Comparison of ENCODE assay signal across 14 cellular contexts in the genomic region with DNA sequence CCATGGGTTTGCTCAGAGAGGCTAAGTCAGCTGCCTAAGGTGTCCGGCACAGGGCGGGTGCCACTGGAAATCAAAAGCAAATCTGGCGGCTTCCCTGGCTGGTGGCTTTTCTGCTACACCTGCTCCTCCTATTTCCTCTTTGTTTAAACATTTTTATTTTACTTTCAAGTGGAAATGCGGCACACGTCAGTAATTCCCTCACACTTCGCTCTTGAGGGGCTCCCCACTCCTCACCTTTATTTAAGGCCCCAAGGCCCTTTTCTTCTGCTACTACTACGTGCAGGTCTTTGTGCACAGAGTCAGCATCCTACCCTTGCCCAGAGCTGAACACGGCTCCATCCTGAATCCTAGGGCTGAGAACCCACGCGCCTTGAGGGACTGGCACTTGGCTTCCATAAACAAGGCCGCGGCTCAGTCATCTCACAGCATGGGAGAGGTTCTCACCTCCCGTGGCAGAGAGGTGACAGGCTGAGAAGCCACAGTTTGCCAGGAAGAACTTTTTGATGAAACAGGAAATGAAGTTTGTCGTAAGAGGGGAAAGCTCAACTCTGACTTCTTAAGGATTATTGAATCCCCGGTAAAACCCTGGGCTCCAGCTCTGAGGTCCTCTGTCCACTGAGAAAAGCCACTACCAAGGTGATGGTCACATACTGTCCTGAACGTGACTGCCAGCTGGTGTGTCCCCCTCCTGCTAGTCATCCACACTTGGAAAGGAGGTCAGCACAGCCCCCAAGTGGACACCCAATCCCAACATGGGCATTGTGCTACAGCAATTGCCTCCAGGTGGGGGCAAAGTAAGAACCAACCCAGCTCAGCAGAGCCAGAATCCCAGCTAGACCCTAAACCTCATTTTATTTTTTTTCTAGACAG. TPM values are rescaled to one million over a fixed set of nuclear protein-coding genes. Genes with fewer than 3 reads are reported as not detected.
DNase-seq lines count a peak whose midpoint lies in the region; ATAC-seq and TF ChIP-seq lines count a peak whose summit lies in the region.
"Had no signal": no experiment of that assay in that cellular context is flagged by ENCODE, and none has a peak within 500 bp of the region (broad histone marks: within the 10 kb centered on the region; RNA-seq: fewer than 3 reads in every experiment).

No MANE protein-coding gene starts in this region.

- no peaks in the 10 kb centered on the region for H3K27me3 ChIP-seq in upper lobe of right lung
- H3K27me3 ChIP-seq: sigmoid colon, tibial artery had no signal

- peaks cover 60% of the 10 kb centered on the region for H3K36me3 Mint-ChIP-seq in activated naive CD8-positive, alpha-beta T cell treated with anti-CD3 and anti-CD28 coated beads, Interleukin-2, amount 10 ng/mL, durations not matched to agents 7 days and 5 days
- H3K36me3 Mint-ChIP-seq in stimulated activated effector memory CD8-positive, alpha-beta T cell treated with anti-CD3 and anti-CD28 coated beads, Interleukin-12 subunit alpha, Interleukin-12 subunit beta, amount 100 ng/mL, for 72 hours, result peaks cover 81% of the 10 kb centered on the region

- ATAC-seq in activated naive CD8-positive, alpha-beta T cell treated with anti-CD3 and anti-CD28 coated beads, Interleukin-2, amount 10 ng/mL, durations not matched to agents 7 days and 5 days (ENCODE audit: low read depth), result peak; percentile 29
- peak; percentile 31 for ATAC-seq in stimulated activated effector memory CD8-positive, alpha-beta T cell treated with anti-CD3 and anti-CD28 coated beads, Interleukin-12 subunit alpha, Interleukin-12 subunit beta, amount 100 ng/mL, for 72 hours
- ATAC-seq in upper lobe of right lung, result no peak
- ATAC-seq: A549 had no signal

- peak overlapping the region; percentile 77 for H3K4me3 Mint-ChIP-seq in activated naive CD8-positive, alpha-beta T cell treated with anti-CD3 and anti-CD28 coated beads, Interleukin-2, amount 10 ng/mL, durations not matched to agents 7 days and 5 days
- peak overlapping the region; percentile 62 for H3K4me3 Mint-ChIP-seq in stimulated activated effector memory CD8-positive, alpha-beta T cell treated with anti-CD3 and anti-CD28 coated beads, Interleukin-12 subunit alpha, Interleukin-12 subunit beta, amount 100 ng/mL, for 72 hours
- H3K4me3 Mint-ChIP-seq: neural crest cell had no signal

- POLR2A ChIA-PET in activated naive CD8-positive, alpha-beta T cell treated with anti-CD3 and anti-CD28 coated beads, Interleukin-2, amount 10 ng/mL, durations not matched to agents 7 days and 5 days (lab: Charles Lee), result interaction anchor here (0.7 to 4.3 kb wide), 4 partner anchors 13 to 94 kb away, joined by 3 to 24 read pairs (median 4); a partner anchor contains a TSS

- H3K4me1 Mint-ChIP-seq in activated naive CD8-positive, alpha-beta T cell treated with anti-CD3 and anti-CD28 coated beads, Interleukin-2, amount 10 ng/mL, durations not matched to agents 7 days and 5 days, result peaks cover 82% of the 10 kb centered on the region
- H3K4me1 Mint-ChIP-seq in stimulated activated effector memory CD8-positive, alpha-beta T cell treated with anti-CD3 and anti-CD28 coated beads, Interleukin-12 subunit alpha, Interleukin-12 subunit beta, amount 100 ng/mL, for 72 hours, result peaks cover 95% of the 10 kb centered on the region

- peak overlapping the region; percentile 92 for H3K27ac Mint-ChIP-seq in activated naive CD8-positive, alpha-beta T cell treated with anti-CD3 and anti-CD28 coated beads, Interleukin-2, amount 10 ng/mL, durations not matched to agents 7 days and 5 days
- peak overlapping the region; percentile 63 for H3K27ac Mint-ChIP-seq in stimulated activated effector memory CD8-positive, alpha-beta T cell treated with anti-CD3 and anti-CD28 coated beads, Interleukin-12 subunit alpha, Interleukin-12 subunit beta, amount 100 ng/mL, for 72 hours

- H3K27me3 Mint-ChIP-seq in activated naive CD8-positive, alpha-beta T cell treated with anti-CD3 and anti-CD28 coated beads, Interleukin-2, amount 10 ng/mL, durations not matched to agents 7 days and 5 days, result no peaks in the 10 kb centered on the region

- intact Hi-C loops in upper lobe of right lung (cut with DNase I), result no loop called here

- TF ChIP-seq CTCF in upper lobe of right lung (IDR thresholded peaks at IDR 0.05), result no peak

- H3K4me1 ChIP-seq in upper lobe of right lung, result peaks cover 55% of the 10 kb centered on the region
- H3K4me1 ChIP-seq: A549 had no signal

- DNase-seq in activated CD8-positive, alpha-beta memory T cell treated with anti-CD3 and anti-CD28 coated beads for 24 hours, result peak; percentile 75
- DNase-seq in activated CD8-positive, alpha-beta memory T cell treated with anti-CD3 and anti-CD28 coated beads, Interleukin-2, amount 50 U/mL, for 4 hours, result no peak
- peak; percentile 33 for DNase-seq in UCSD-AML1 (lab: John Stamatoyannopoulos, UW; ENCODE audit: unreplicated experiment)
- DNase-seq in activated naive CD8-positive, alpha-beta T cell treated with anti-CD3 and anti-CD28 coated beads, Interleukin-2, amount 10 ng/mL, durations not matched to agents 7 days and 5 days, result no peak
- no peak for DNase-seq in stimulated activated effector memory CD8-positive, alpha-beta T cell treated with anti-CD3 and anti-CD28 coated beads, Interleukin-12 subunit alpha, Interleukin-12 subunit beta, amount 100 ng/mL, for 72 hours (ENCODE audit: low spot score in 2 of 2)
- DNase-seq in amygdala (lab: John Stamatoyannopoulos, UW), result no peak
- no peak for DNase-seq in cerebellum (ENCODE audit: low spot score)
- no peak for DNase-seq in upper lobe of right lung
- DNase-seq: DMS153, sigmoid colon, SW 1271 had no signal

- no peak overlapping the region for H3K27ac ChIP-seq in upper lobe of right lung
- H3K27ac ChIP-seq: A549, sigmoid colon, tibial artery had no signal

- H3K9me3 Mint-ChIP-seq in activated naive CD8-positive, alpha-beta T cell treated with anti-CD3 and anti-CD28 coated beads, Interleukin-2, amount 10 ng/mL, durations not matched to agents 7 days and 5 days, result no peaks in the 10 kb centered on the region
- H3K9me3 Mint-ChIP-seq in stimulated activated effector memory CD8-positive, alpha-beta T cell treated with anti-CD3 and anti-CD28 coated beads, Interleukin-12 subunit alpha, Interleukin-12 subunit beta, amount 100 ng/mL, for 72 hours, result no peaks in the 10 kb centered on the region
- H3K9me3 Mint-ChIP-seq: neural crest cell had no signal

- no peaks in the 10 kb centered on the region for H3K9me3 ChIP-seq in upper lobe of right lung
- H3K9me3 ChIP-seq: A549, sigmoid colon, tibial artery had no signal

- no peaks in the 10 kb centered on the region for H3K36me3 ChIP-seq in upper lobe of right lung
- H3K36me3 ChIP-seq: sigmoid colon, tibial artery had no signal

- H3K4me3 ChIP-seq in upper lobe of right lung, result no peak overlapping the region
- H3K4me3 ChIP-seq: A549, sigmoid colon, tibial artery had no signal

RNA-seq across cellular contexts. Expression of a gene that starts 48.0 kb away (rescaled TPM):
- total RNA-seq in activated naive CD8-positive, alpha-beta T cell treated with anti-CD3 and anti-CD28 coated beads, Interleukin-2, amount 10 ng/mL, durations not matched to agents 7 days and 5 days, result 10 to 100 TPM; 58.9 to 62.3 TPM
- total RNA-seq in cerebellum (1.3 TPM), upper lobe of right lung (7.6 TPM)

Comparison
In these comparisons a context has a peak if more than half of its experiments do, and no peak if none do; other contexts are left out.
1. DNase-seq: peak in activated CD8-positive, alpha-beta memory T cell treated with anti-CD3 and anti-CD28 coated beads for 24 hours (single experiment) and UCSD-AML1 (single experiment); none in activated CD8-positive, alpha-beta memory T cell treated with anti-CD3 and anti-CD28 coated beads, Interleukin-2, amount 50 U/mL, for 4 hours (single experiment), activated naive CD8-positive, alpha-beta T cell treated with anti-CD3 and anti-CD28 coated beads, Interleukin-2, amount 10 ng/mL, durations not matched to agents 7 days and 5 days (single experiment), stimulated activated effector memory CD8-positive, alpha-beta T cell treated with anti-CD3 and anti-CD28 coated beads, Interleukin-12 subunit alpha, Interleukin-12 subunit beta, amount 100 ng/mL, for 72 hours (0 of 2), amygdala (0 of 56), cerebellum (single experiment) and upper lobe of right lung (single experiment).